In genomic region chr20:17227199-17227535, GRCh38 we compare ENCODE assay signal across 15 cellular contexts. TPM values are rescaled to one million over a fixed set of nuclear protein-coding genes. Genes with fewer than 3 reads are reported as not detected.
A peak's percentile ranks its signal among the peaks of the same experiment; 100 is the strongest.
DNase-seq lines count a peak whose midpoint lies in the region; ATAC-seq and TF ChIP-seq lines count a peak whose summit lies in the region.
"Had no signal": no experiment of that assay in that cellular context is flagged by ENCODE, and none has a peak within 500 bp of the region (broad histone marks: within the 10 kb centered on the region; RNA-seq: fewer than 3 reads in every experiment).

No MANE protein-coding gene starts in this region.

- H3K27ac Mint-ChIP-seq in T-helper 2 cell treated with Interferon-gamma antibody and Interleukin-4, amounts not matched to agents 5 μg/mL and 100 μg/mL, for 36 hours, result no peak overlapping the region

- no peaks in the 10 kb centered on the region for H3K9me3 Mint-ChIP-seq in T-helper 2 cell treated with Interferon-gamma antibody and Interleukin-4, amounts not matched to agents 5 μg/mL and 100 μg/mL, for 36 hours

- peaks cover 43% of the 10 kb centered on the region for H3K27me3 Mint-ChIP-seq in T-helper 2 cell treated with Interferon-gamma antibody and Interleukin-4, amounts not matched to agents 5 μg/mL and 100 μg/mL, for 36 hours (ENCODE audit: low read depth)

- ATAC-seq in HG03439 (IDR thresholded peaks at IDR 0.05; ENCODE audit: unreplicated experiment) (no peak), HG02885 (IDR thresholded peaks at IDR 0.05; ENCODE audit: poor library complexity, unreplicated experiment) (no peak)

- TF ChIP-seq POLR2A in stomach (IDR thresholded peaks at IDR 0.05), result no peak

- H3K27me3 ChIP-seq in WERI-Rb-1 (ENCODE audit: insufficient read depth, low read depth, severe bottlenecking) (no peaks in the 10 kb centered on the region), stomach (peaks cover 0 to 79% (median 43%) of the 10 kb centered on the region in 3 donors)

- DNase-seq in NCI-H146 (lab: John Stamatoyannopoulos, UW) (peak; percentile 54), NCI-H146 treated with DMSO at 0.1 percent for 48 hours (lab: John Stamatoyannopoulos, UW; ENCODE audit: unreplicated experiment) (no peak), WERI-Rb-1 (no peak), stomach (no peak)
- DNase-seq in T-helper 2 cell treated with Interferon-gamma antibody and Interleukin-4, amounts not matched to agents 5 μg/mL and 100 μg/mL, for 36 hours (ENCODE audit: low spot score), result no peak
- DNase-seq: 8988T; activated CD8-positive, alpha-beta memory T cell treated with anti-CD3 and anti-CD28 coated beads for 24 hours; SW 1271 had no signal

- no peak overlapping the region for H3K4me3 Mint-ChIP-seq in T-helper 2 cell treated with Interferon-gamma antibody and Interleukin-4, amounts not matched to agents 5 μg/mL and 100 μg/mL, for 36 hours

- no peaks in the 10 kb centered on the region for H3K36me3 Mint-ChIP-seq in T-helper 2 cell treated with Interferon-gamma antibody and Interleukin-4, amounts not matched to agents 5 μg/mL and 100 μg/mL, for 36 hours (ENCODE audit: low read depth)

- peaks cover 1% of the 10 kb centered on the region for H3K4me1 Mint-ChIP-seq in T-helper 2 cell treated with Interferon-gamma antibody and Interleukin-4, amounts not matched to agents 5 μg/mL and 100 μg/mL, for 36 hours (ENCODE audit: low read depth)

- no peaks in the 10 kb centered on the region for H3K9me3 ChIP-seq in WERI-Rb-1 (ENCODE audit: severe bottlenecking)
- no peaks in the 10 kb centered on the region for H3K9me3 ChIP-seq in iPS-18c (ENCODE audit: control insufficient read depth, insufficient read depth, low read length)
- H3K9me3 ChIP-seq in stomach, result no peaks in the 10 kb centered on the region
- H3K9me3 ChIP-seq: adrenal gland had no signal

- TF ChIP-seq EP300 in stomach (IDR thresholded peaks at IDR 0.05), result no peak

- TF ChIP-seq CTCF in WERI-Rb-1 (IDR thresholded peaks at IDR 0.05; ENCODE audit: low read depth, low read length) (no peak), stomach (IDR thresholded peaks at IDR 0.05) (no peak)

- H3K36me3 ChIP-seq in WERI-Rb-1 (peaks cover 10% of the 10 kb centered on the region), stomach (no peaks in the 10 kb centered on the region)
- H3K36me3 ChIP-seq: adrenal gland had no signal

- intact Hi-C loops in stomach (cut with DNase I; ENCODE audit: low total_unique reads), result no loop called here

- 2 to 6% (median 5%) methylated on average over 16 of the region's 16 CpGs for WGBS in stomach, 5 donors

- H3K27ac ChIP-seq in WERI-Rb-1 (peak overlapping the region; percentile 72), stomach (no peak overlapping the region)
- H3K27ac ChIP-seq: adrenal gland, epithelial cell of prostate had no signal

- H3K4me3 ChIP-seq in WERI-Rb-1 (ENCODE audit: low read depth, low read length), result peak overlapping the region; percentile 81
- H3K4me3 ChIP-seq in iPS-18c (ENCODE audit: insufficient read depth, low read depth, low read length), result peak overlapping the region; percentile 40; the same call in 1 of the 2 replicates
- peak overlapping the region; percentile 40 to 50 (median 44) for H3K4me3 ChIP-seq in stomach

- peaks cover 6 to 32% (median 19%) of the 10 kb centered on the region in 4 donors for H3K4me1 ChIP-seq in stomach
- H3K4me1 ChIP-seq: adrenal gland had no signal

RNA-seq across cellular contexts. Expression of gene PCSK2, which starts 0.3 kb away (rescaled TPM):
- total RNA-seq in stomach, result 1 to 10 TPM in 3 of 5 donors, not detected in 2; 1.7 to 3.7 (median 3.6) TPM
- under 1 TPM; 0.15 to 0.65 (median 0.19) TPM for polyA plus RNA-seq in stomach
- total RNA-seq: HepG2, ureter had no signal
- polyA plus RNA-seq: HepG2 had no signal
